Comparison of ENCODE assay signal across 10 cellular contexts in genomic region chr11:68380786-68381622, GRCh38.
DNase-seq lines count a peak whose midpoint lies in the region; ATAC-seq, FAIRE-seq and TF ChIP-seq lines count a peak whose summit lies in the region.
"Had no signal": no experiment of that assay in that cellular context is flagged by ENCODE, and none has a peak within 500 bp of the region (broad histone marks: within the 10 kb centered on the region; RNA-seq: fewer than 3 reads in every experiment).

No MANE protein-coding gene starts in this region.

- DNase-seq in Peyer's patch: peak in 1 of 3 donors; percentile 26
- peak; percentile 55 for DNase-seq in endothelial cell of umbilical vein (ENCODE audit: low read depth, low spot score)
- no peak for DNase-seq in nephron progenitor cell
- DNase-seq in NCI-H524 (lab: John Stamatoyannopoulos, UW): no peak
- no peak for DNase-seq in foreskin keratinocyte
- no peak for DNase-seq in Kasumi-1 (lab: John Stamatoyannopoulos, UW)
- DNase-seq: activated naive CD4-positive, alpha-beta T cell treated with Interleukin-2 at 50 U/mL for 16 hours had no signal

- no peaks in the 10 kb centered on the region for H3K9me1 ChIP-seq in endothelial cell of umbilical vein (replicated peaks; ENCODE audit: control insufficient read depth, extremely low read depth, insufficient read depth, low read length)

- TF ChIP-seq CTCF in Peyer's patch (IDR thresholded peaks at IDR 0.05) (peak in 1 of 6 experiments; percentile 7), endothelial cell of umbilical vein (IDR thresholded peaks at IDR 0.05; ENCODE audit: extremely low read depth in 1 of 2, insufficient read depth in 1 of 2, low read depth in 1 of 2, low read length in 2 of 2) (no peak), nephron progenitor cell (IDR thresholded peaks at IDR 0.05) (no peak), foreskin keratinocyte (conservative IDR thresholded peaks at IDR 0.05) (no peak)

- TF ChIP-seq POLR2A in Peyer's patch (IDR thresholded peaks at IDR 0.05) (no peak), endothelial cell of umbilical vein (IDR thresholded peaks at IDR 0.05; ENCODE audit: low read depth, low read length) (peak; percentile 22)

- dilution Hi-C loops in endothelial cell of umbilical vein (cut with MboI; ENCODE audit: extremely low pct_ligation_motif_present, low sequenced_read_pairs): no loop called here

- CTCF ChIA-PET in endothelial cell of umbilical vein (lab: Charles Lee): interaction anchor here (0.8 to 4.7 kb wide), 12 partner anchors 10 to 129 kb away, joined by 3 to 53 read pairs (median 4); no protein-coding TSS in a partner anchor

- ATAC-seq in HG03354 (IDR thresholded peaks at IDR 0.05; ENCODE audit: poor library complexity, severe bottlenecking, unreplicated experiment): no peak
- ATAC-seq in foreskin keratinocyte: no peak

- H4K20me1 ChIP-seq in BLaER1 treated with 17β-estradiol and CSF1 and Interleukin-3, amounts not matched to agents 10 nM and 100 nM: peaks cover 5 to 100% (median 88%) of the 10 kb centered on the region in 11 experiments; a peak in 20 of 22 replicates
- H4K20me1 ChIP-seq in endothelial cell of umbilical vein (replicated peaks; ENCODE audit: control insufficient read depth, extremely low read depth, insufficient read depth, low read length): no peaks in the 10 kb centered on the region

- H3K79me2 ChIP-seq in endothelial cell of umbilical vein (ENCODE audit: control insufficient read depth, insufficient read depth, low read length): no peaks in the 10 kb centered on the region

- peaks cover under 1 to 36% (median 15%) of the 10 kb centered on the region in 11 experiments; a peak in 18 of 22 replicates for H3K36me3 ChIP-seq in BLaER1 treated with 17β-estradiol and CSF1 and Interleukin-3, amounts not matched to agents 10 nM and 100 nM
- H3K36me3 ChIP-seq in Peyer's patch (peaks cover 0 to 2% (median 0%) of the 10 kb centered on the region in 3 donors), endothelial cell of umbilical vein (ENCODE audit: control insufficient read depth in 2 of 2, extremely low read depth in 1 of 2, insufficient read depth in 2 of 2, low read length in 2 of 2) (peaks cover 0 to 3% of the 10 kb centered on the region in 2 experiments)
- H3K36me3 ChIP-seq: neutrophil had no signal

- peak overlapping the region in 8 of 11 experiments; percentile 30 to 55 (median 44); a peak in 15 of 22 replicates for H3K9ac ChIP-seq in BLaER1 treated with 17β-estradiol and CSF1 and Interleukin-3, amounts not matched to agents 10 nM and 100 nM
- peak overlapping the region; percentile 64 for H3K9ac ChIP-seq in endothelial cell of umbilical vein (replicated peaks; ENCODE audit: extremely low read depth, insufficient read depth, low read length)

- no peaks in the 10 kb centered on the region for H3K9me3 ChIP-seq in BLaER1 treated with 17β-estradiol and CSF1 and Interleukin-3, amounts not matched to agents 10 nM and 100 nM (replicated peaks in 1 of 11)
- H3K9me3 ChIP-seq in Peyer's patch: no peaks in the 10 kb centered on the region
- H3K9me3 ChIP-seq in endothelial cell of umbilical vein (replicated peaks; ENCODE audit: control insufficient read depth, insufficient read depth, low read length): no peaks in the 10 kb centered on the region
- H3K9me3 ChIP-seq: neutrophil had no signal

- peaks cover 4% of the 10 kb centered on the region for H3K36me3 Mint-ChIP-seq in nephron progenitor cell (ENCODE audit: low read depth)

- peak overlapping the region in 8 of 10 experiments; percentile 8 to 35 (median 27); a peak in 7 of 20 replicates for H3K4me3 ChIP-seq in BLaER1 treated with 17β-estradiol and CSF1 and Interleukin-3, amounts not matched to agents 10 nM and 100 nM
- H3K4me3 ChIP-seq in Peyer's patch: no peak overlapping the region
- peak overlapping the region in 1 of 3 experiments; percentile 8 for H3K4me3 ChIP-seq in endothelial cell of umbilical vein (replicated peaks in 1 of 3; ENCODE audit: insufficient read depth in 1 of 3, low read depth in 1 of 3, low read length in 3 of 3)

- BruUV-seq in endothelial cell of umbilical vein (replicated peaks; lab: Mats Ljungman, UMichigan): no TSS peak

- POLR2A ChIA-PET in endothelial cell of umbilical vein (lab: Charles Lee): interaction anchor here (0.6 to 1.3 kb wide), 3 partner anchors 50 to 67 kb away, joined by 4 to 5 read pairs (median 4); no protein-coding TSS in a partner anchor

- no peaks in the 10 kb centered on the region for H3K27me3 Mint-ChIP-seq in nephron progenitor cell (ENCODE audit: low read depth, poor library complexity)

- H3K4me1 ChIP-seq in BLaER1 treated with 17β-estradiol and CSF1 and Interleukin-3, amounts not matched to agents 10 nM and 100 nM: peaks cover 42 to 98% (median 83%) of the 10 kb centered on the region in 10 experiments
- peaks cover 14 to 39% (median 16%) of the 10 kb centered on the region in 4 donors for H3K4me1 ChIP-seq in Peyer's patch
- peaks cover 50% of the 10 kb centered on the region for H3K4me1 ChIP-seq in endothelial cell of umbilical vein (ENCODE audit: control insufficient read depth, extremely low read depth, insufficient read depth, low read length)
- H3K4me1 ChIP-seq in foreskin keratinocyte: no peaks in the 10 kb centered on the region

- peak overlapping the region; percentile 6 for H2AFZ ChIP-seq in endothelial cell of umbilical vein (ENCODE audit: low read depth, low read length)

- peak overlapping the region; percentile 78 to 98 (median 88) for H3K4me2 ChIP-seq in BLaER1 treated with 17β-estradiol and CSF1 and Interleukin-3, amounts not matched to agents 10 nM and 100 nM
- peak overlapping the region; percentile 44 for H3K4me2 ChIP-seq in endothelial cell of umbilical vein (ENCODE audit: insufficient read depth, low read length)

- H3K9me3 Mint-ChIP-seq in nephron progenitor cell: no peaks in the 10 kb centered on the region

- H3K27ac Mint-ChIP-seq in nephron progenitor cell: peak overlapping the region; percentile 84

- no peaks in the 10 kb centered on the region; a peak in 1 of 22 replicates for H3K27me3 ChIP-seq in BLaER1 treated with 17β-estradiol and CSF1 and Interleukin-3, amounts not matched to agents 10 nM and 100 nM
- H3K27me3 ChIP-seq in Peyer's patch (no peaks in the 10 kb centered on the region), endothelial cell of umbilical vein (ENCODE audit: control insufficient read depth in 2 of 2, insufficient read depth in 2 of 2, low read length in 2 of 2) (no peaks in the 10 kb centered on the region), foreskin keratinocyte (no peaks in the 10 kb centered on the region)

- FAIRE-seq in endothelial cell of umbilical vein (lab: Jason Lieb, UNC): no peak

- peak overlapping the region in 5 of 11 experiments; percentile 18 to 52 (median 44); a peak in 11 of 22 replicates for H3K27ac ChIP-seq in BLaER1 treated with 17β-estradiol and CSF1 and Interleukin-3, amounts not matched to agents 10 nM and 100 nM
- H3K27ac ChIP-seq in Peyer's patch: peak overlapping the region; percentile 29 to 82 (median 67)
- H3K27ac ChIP-seq in endothelial cell of umbilical vein (ENCODE audit: insufficient read depth, low read depth, low read length): peak overlapping the region; percentile 90
- H3K27ac ChIP-seq in foreskin keratinocyte: no peak overlapping the region
- H3K27ac ChIP-seq: neutrophil had no signal

- intact Hi-C loops in endothelial cell of umbilical vein (cut with micrococcal nuclease): loop anchor here (1.0 to 5.0 kb wide), 7 partner anchors 53 to 172 kb away; partner anchors contain the start of gene C11orf24

- peaks cover 35% of the 10 kb centered on the region for H3K4me1 Mint-ChIP-seq in nephron progenitor cell

- no peak overlapping the region for H3K4me3 Mint-ChIP-seq in nephron progenitor cell

TF ChIP-seq in endothelial cell of umbilical vein, 7 proteins besides CTCF, POLR2A, EP300 and RAD21:
- TF ChIP-seq GATA2 (IDR thresholded peaks at IDR 0.05; ENCODE audit: insufficient read depth, insufficient read length, low read depth, low read length) (no peak), JUN (IDR thresholded peaks at IDR 0.05; ENCODE audit: borderline replicate concordance, insufficient read depth, insufficient read length, low read depth) (no peak), EZH2 (IDR thresholded peaks at IDR 0.05; ENCODE audit: borderline replicate concordance, low read depth, low read length, severe bottlenecking) (no peak), MYC (IDR thresholded peaks at IDR 0.05; ENCODE audit: low read depth, low read length) (no peak), POLR2AphosphoS5 (IDR thresholded peaks at IDR 0.05; ENCODE audit: insufficient read depth, low read depth, low read length) (no peak), FOS (IDR thresholded peaks at IDR 0.05; ENCODE audit: borderline replicate concordance, insufficient read depth, low read length) (no peak)
- TF ChIP-seq, protein P1, sequence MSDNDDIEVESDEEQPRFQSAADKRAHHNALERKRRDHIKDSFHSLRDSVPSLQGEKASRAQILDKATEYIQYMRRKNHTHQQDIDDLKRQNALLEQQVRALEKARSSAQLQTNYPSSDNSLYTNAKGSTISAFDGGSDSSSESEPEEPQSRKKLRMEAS (IDR thresholded peaks at IDR 0.05; ENCODE audit: insufficient read depth, insufficient read length): no peak

Comparison
In these comparisons a context has a peak if more than half of its experiments do, and no peak if none do; other contexts are left out.
1. H3K4me3 ChIP-seq: peak in BLaER1 treated with 17β-estradiol and CSF1 and Interleukin-3, amounts not matched to agents 10 nM and 100 nM (8 of 10); none in Peyer's patch (0 of 4).